In the genomic region with DNA sequence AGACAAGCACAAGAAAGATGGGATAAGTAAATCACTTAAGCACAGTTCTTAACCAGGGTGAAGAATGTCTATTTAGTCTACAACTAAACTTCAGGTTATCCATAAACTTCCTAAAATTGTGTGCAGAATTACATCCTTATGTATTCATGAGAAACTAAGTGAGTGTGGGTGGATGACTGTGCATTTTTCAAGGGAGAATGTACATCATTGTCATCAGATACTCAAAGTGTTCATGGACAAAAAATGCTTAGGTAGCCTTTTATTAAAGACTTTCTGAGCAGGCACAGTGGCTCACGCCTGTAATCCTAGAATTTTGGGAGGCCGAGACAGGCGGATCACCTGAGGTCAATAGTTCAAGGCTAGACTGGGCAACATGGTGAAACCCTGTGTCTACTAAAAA, we compare ENCODE assay signal across 25 cellular contexts.
"Had no signal": no experiment of that assay in that cellular context is flagged by ENCODE, and none has a peak within 500 bp of the region (broad histone marks: within the 10 kb centered on the region; RNA-seq: fewer than 3 reads in every experiment).

No MANE protein-coding gene starts in this region.

- H3K9ac ChIP-seq: SK-N-SH had no signal

- H3K36me3 ChIP-seq: SJSA1 had no signal

- H3K4me3 ChIP-seq: SJSA1 had no signal

- ATAC-seq: Panc1, PC-3, T-cell had no signal

- H3K27ac ChIP-seq: SJSA1 had no signal

- H3K27me3 ChIP-seq: SJSA1 had no signal

- H3K27ac Mint-ChIP-seq: IgD-negative memory B cell; T-cell; T-helper 1 cell treated with Interleukin-12 subunit alpha and Interleukin-12 subunit beta and Interleukin-4 antibody, amounts not matched to agents 30 μg/mL and 1 μg/mL, for 36 hours had no signal

- H3K4me1 ChIP-seq: SJSA1 had no signal

- H3K4me3 Mint-ChIP-seq: IgD-negative memory B cell; T-cell; T-helper 1 cell treated with Interleukin-12 subunit alpha and Interleukin-12 subunit beta and Interleukin-4 antibody, amounts not matched to agents 30 μg/mL and 1 μg/mL, for 36 hours had no signal

- H3K9me3 ChIP-seq: SJSA1, SK-N-SH had no signal

- H3K36me3 Mint-ChIP-seq: IgD-negative memory B cell, T-cell had no signal

- H3K4me1 Mint-ChIP-seq: IgD-negative memory B cell, T-cell had no signal

- H3K27me3 Mint-ChIP-seq: IgD-negative memory B cell, T-cell had no signal

- H3K4me2 ChIP-seq: SK-N-SH had no signal

- DNase-seq: KBM-7, NCI-H1092, NCI-H1105 treated with DMSO at 0.1 percent for 48 hours, NCI-H1417 treated with DMSO at 0.1 percent for 48 hours, NCI-H146, NCI-H1694 treated with DMSO at 0.1 percent for 48 hours, NCI-H1930, NCI-H2081, NCI-H2107, NCI-H226, NCI-H446, NCI-H510A, NCI-H524 treated with DMSO at 0.1 percent for 48 hours, NCI-H69, NCI-H774, PC-3, Right ventricle myocardium superior, SIG-M5, SK-N-SH, SW 1271, T-cell had no signal
